Comparison of ENCODE assay signal across 1 cellular context in genomic region chr2:69724540-69725159, GRCh38.
TF ChIP-seq lines count a peak whose summit lies in the region.

No MANE protein-coding gene starts in this region.

TF ChIP-seq in K562, 482 proteins besides CTCF, POLR2A, EP300 and RAD21 (continued from another document and continues in another):
- TF ChIP-seq FOXO4 (CRISPR knock-in tag; IDR thresholded peaks at IDR 0.05) (no peak), ZNF217 (CRISPR knock-in tag; IDR thresholded peaks at IDR 0.05) (no peak), ZNF655 (CRISPR knock-in tag; IDR thresholded peaks at IDR 0.05) (no peak), FUS (optimal IDR thresholded peaks at IDR 0.05; ENCODE audit: low read depth, low read length) (no peak), E2F1 (CRISPR knock-in tag; IDR thresholded peaks at IDR 0.05) (no peak), SAP30 (IDR thresholded peaks at IDR 0.05; ENCODE audit: borderline replicate concordance, insufficient read depth, low read depth, low read length, poor library complexity, severe bottlenecking) (no peak), ZBTB12 (CRISPR knock-in tag; IDR thresholded peaks at IDR 0.05) (no peak), GTF2F1 (IDR thresholded peaks at IDR 0.05; ENCODE audit: low read depth, low read length) (no peak), EWSR1 (IDR thresholded peaks at IDR 0.05; ENCODE audit: borderline replicate concordance, low read depth, partially characterized antibody) (no peak), ZNF274 (IDR thresholded peaks at IDR 0.05; ENCODE audit: borderline replicate concordance, low read depth, low read length) (no peak), CXXC5 (CRISPR knock-in tag; IDR thresholded peaks at IDR 0.05) (no peak), MIER1 (IDR thresholded peaks at IDR 0.05; ENCODE audit: low read depth) (no peak), RFX1 (IDR thresholded peaks at IDR 0.05) (no peak), TCF15 (CRISPR knock-in tag; IDR thresholded peaks at IDR 0.05) (no peak), ZBED1 (IDR thresholded peaks at IDR 0.05) (no peak), DMBX1 (CRISPR knock-in tag; IDR thresholded peaks at IDR 0.05; ENCODE audit: borderline replicate concordance) (no peak), HDAC2 (IDR thresholded peaks at IDR 0.05) (peak; percentile 40; the same call in 1 of the 2 replicates), LARP7 (IDR thresholded peaks at IDR 0.05) (no peak), HEY1 (CRISPR knock-in tag; IDR thresholded peaks at IDR 0.05; ENCODE audit: borderline replicate concordance) (no peak), HNRNPUL1 (IDR thresholded peaks at IDR 0.05; ENCODE audit: low read length) (no peak), CC2D1A (IDR thresholded peaks at IDR 0.05) (peak; percentile 77), SUPT5H (IDR thresholded peaks at IDR 0.05) (no peak), AFF4 (CRISPR knock-in tag; IDR thresholded peaks at IDR 0.05) (no peak), KDM2B (CRISPR knock-in tag; IDR thresholded peaks at IDR 0.05) (no peak), CCNT2 (IDR thresholded peaks at IDR 0.05; ENCODE audit: borderline replicate concordance, extremely low read depth, insufficient read length, low read depth, low read length) (no peak), ERF (CRISPR knock-in tag; IDR thresholded peaks at IDR 0.05) (no peak), CHAMP1 (IDR thresholded peaks at IDR 0.05) (no peak), NCOA4 (IDR thresholded peaks at IDR 0.05; ENCODE audit: partially characterized antibody) (no peak), ZNF77 (CRISPR knock-in tag; IDR thresholded peaks at IDR 0.05) (no peak), ZNF175 (CRISPR knock-in tag; IDR thresholded peaks at IDR 0.05; ENCODE audit: low read depth) (no peak), SETDB1 (IDR thresholded peaks at IDR 0.05; ENCODE audit: low read length) (no peak), ZC3H11A (IDR thresholded peaks at IDR 0.05; ENCODE audit: low read depth, low read length) (no peak), STAT5A (IDR thresholded peaks at IDR 0.05; ENCODE audit: borderline replicate concordance, low read length) (no peak), ZFP1 (CRISPR knock-in tag; IDR thresholded peaks at IDR 0.05) (no peak), ZFP91 (CRISPR knock-in tag; IDR thresholded peaks at IDR 0.05) (no peak), ZKSCAN1 (IDR thresholded peaks at IDR 0.05; ENCODE audit: low read depth, low read length) (no peak), ARID4B (CRISPR knock-in tag; IDR thresholded peaks at IDR 0.05) (no peak), HNRNPK (IDR thresholded peaks at IDR 0.05; ENCODE audit: low read depth, low read length, poor library complexity, severe bottlenecking) (no peak), NR2C1 (IDR thresholded peaks at IDR 0.05) (no peak), NR2C1 (tag; IDR thresholded peaks at IDR 0.05) (no peak), GMEB1 (CRISPR knock-in tag; IDR thresholded peaks at IDR 0.05) (no peak), ADNP (tag; IDR thresholded peaks at IDR 0.05) (0 out of 2 replicates have a peak, but pooled peaks have one; percentile 19), U2AF2 (optimal IDR thresholded peaks at IDR 0.05; ENCODE audit: low read depth, low read length) (no peak), ZKSCAN3 (CRISPR knock-in tag; IDR thresholded peaks at IDR 0.05) (no peak)
